ENCODE assay signal across 1 cellular context in genomic region chr2:200040831-200041230, GRCh38.
TF ChIP-seq lines count a peak whose summit lies in the region.

No MANE protein-coding gene starts in this region.

TF ChIP-seq in HEK293T, 16 proteins besides CTCF, POLR2A, EP300 and RAD21 (continued from another document):
- no peak for TF ChIP-seq PKNOX1 (IDR thresholded peaks at IDR 0.05)
- no peak for TF ChIP-seq HDGF (IDR thresholded peaks at IDR 0.05; ENCODE audit: borderline replicate concordance)
- no peak for TF ChIP-seq CTBP1 (IDR thresholded peaks at IDR 0.05; ENCODE audit: borderline replicate concordance)
- no peak for TF ChIP-seq SP1 (IDR thresholded peaks at IDR 0.05)
- no peak for TF ChIP-seq FOXA1 (IDR thresholded peaks at IDR 0.05)
- no peak for TF ChIP-seq LEF1 (IDR thresholded peaks at IDR 0.05; ENCODE audit: borderline replicate concordance)
- TF ChIP-seq FOXM1 (IDR thresholded peaks at IDR 0.05; ENCODE audit: borderline replicate concordance): no peak
- no peak for TF ChIP-seq ZNF384 (IDR thresholded peaks at IDR 0.05)
